In the genomic region with DNA sequence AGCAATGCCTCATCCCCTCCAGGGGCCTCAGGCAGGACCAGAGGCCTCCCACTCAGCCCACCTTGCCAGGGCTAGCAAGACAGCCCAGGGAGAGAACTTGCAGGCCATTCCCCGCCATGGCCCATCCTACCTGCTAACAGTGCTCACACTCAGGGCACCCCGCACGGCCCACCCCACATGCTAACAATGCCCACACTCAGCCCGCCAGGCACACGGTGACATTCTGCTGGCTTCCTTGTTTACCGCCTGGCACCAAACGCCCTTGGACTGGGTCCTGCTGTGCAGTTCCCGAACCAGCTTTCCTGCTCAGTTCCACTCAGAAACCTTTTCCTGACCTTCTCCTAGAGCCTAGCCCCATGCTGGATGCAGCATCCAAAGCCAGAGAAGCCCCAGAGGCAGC, we compare ENCODE assay signal across 27 cellular contexts.
"Had no signal": no experiment of that assay in that cellular context is flagged by ENCODE, and none has a peak within 500 bp of the region (broad histone marks: within the 10 kb centered on the region; RNA-seq: fewer than 3 reads in every experiment).

No MANE protein-coding gene starts in this region.

- H3K4me2 ChIP-seq: neural progenitor cell had no signal

- H3K4me1 Mint-ChIP-seq: naive thymus-derived CD4-positive, alpha-beta T cell; stimulated activated effector memory CD8-positive, alpha-beta T cell treated with anti-CD3 and anti-CD28 coated beads, Interleukin-12 subunit alpha, Interleukin-12 subunit beta, amount 100 ng/mL, for 72 hours had no signal

- H3K27me3 ChIP-seq: neural progenitor cell, ovary, testis, tibial artery had no signal

- DNase-seq: cerebellar nuclear complex; cortex of kidney; effector CD4-positive, alpha-beta T cell; endodermal cell; foreskin fibroblast; gastrocnemius medialis; head of caudate nucleus; mesendoderm; midbrain; naive thymus-derived CD4-positive, alpha-beta T cell; nucleus accumbens; ovary; posterior cingulate gyrus; retina; sigmoid colon; stimulated activated CD4-positive, alpha-beta T cell treated with anti-CD3 and anti-CD28 coated beads, Interleukin-2, amount 100 ng/mL, for 24 hours; stimulated activated CD4-positive, alpha-beta T cell treated with anti-CD3 and anti-CD28 coated beads, Interleukin-4, amount 100 ng/mL, for 24 hours; stimulated activated naive CD4-positive, alpha-beta T cell treated with Interleukin-2 at 50 U/mL for 16 hours; substantia nigra; testis; tibial artery had no signal

- H3K4me1 ChIP-seq: gastrocnemius medialis, sigmoid colon, testis had no signal

- H3K4me3 Mint-ChIP-seq: endodermal cell; naive thymus-derived CD4-positive, alpha-beta T cell; nephron; neural progenitor cell; stimulated activated effector memory CD8-positive, alpha-beta T cell treated with anti-CD3 and anti-CD28 coated beads, Interleukin-12 subunit alpha, Interleukin-12 subunit beta, amount 100 ng/mL, for 72 hours; type B pancreatic cell had no signal

- ATAC-seq: esophagus mucosa; gastrocnemius medialis; naive thymus-derived CD4-positive, alpha-beta T cell; stimulated activated effector memory CD8-positive, alpha-beta T cell treated with anti-CD3 and anti-CD28 coated beads, Interleukin-12 subunit alpha, Interleukin-12 subunit beta, amount 100 ng/mL, for 72 hours had no signal

- H3K4me3 ChIP-seq: gastrocnemius medialis, neural progenitor cell, ovary, sigmoid colon, testis, tibial artery had no signal

- H3K36me3 ChIP-seq: gastrocnemius medialis, neural progenitor cell, ovary, sigmoid colon had no signal

- H2AFZ ChIP-seq: neural progenitor cell had no signal

- H3K27ac ChIP-seq: epithelial cell of prostate, gastrocnemius medialis, neural progenitor cell, ovary, sigmoid colon, testis, tibial artery had no signal

- H3K9ac ChIP-seq: neural progenitor cell had no signal

- H3K27ac Mint-ChIP-seq: endodermal cell; naive thymus-derived CD4-positive, alpha-beta T cell; nephron; neural progenitor cell; stimulated activated effector memory CD8-positive, alpha-beta T cell treated with anti-CD3 and anti-CD28 coated beads, Interleukin-12 subunit alpha, Interleukin-12 subunit beta, amount 100 ng/mL, for 72 hours; type B pancreatic cell had no signal

- H3K9me3 Mint-ChIP-seq: endodermal cell; naive thymus-derived CD4-positive, alpha-beta T cell; nephron; neural progenitor cell; stimulated activated effector memory CD8-positive, alpha-beta T cell treated with anti-CD3 and anti-CD28 coated beads, Interleukin-12 subunit alpha, Interleukin-12 subunit beta, amount 100 ng/mL, for 72 hours; type B pancreatic cell had no signal

- H3K36me3 Mint-ChIP-seq: naive thymus-derived CD4-positive, alpha-beta T cell; neural progenitor cell; stimulated activated effector memory CD8-positive, alpha-beta T cell treated with anti-CD3 and anti-CD28 coated beads, Interleukin-12 subunit alpha, Interleukin-12 subunit beta, amount 100 ng/mL, for 72 hours; type B pancreatic cell had no signal

- H3K9me3 ChIP-seq: gastrocnemius medialis, ovary, sigmoid colon, testis, tibial artery had no signal
